In the genomic region with DNA sequence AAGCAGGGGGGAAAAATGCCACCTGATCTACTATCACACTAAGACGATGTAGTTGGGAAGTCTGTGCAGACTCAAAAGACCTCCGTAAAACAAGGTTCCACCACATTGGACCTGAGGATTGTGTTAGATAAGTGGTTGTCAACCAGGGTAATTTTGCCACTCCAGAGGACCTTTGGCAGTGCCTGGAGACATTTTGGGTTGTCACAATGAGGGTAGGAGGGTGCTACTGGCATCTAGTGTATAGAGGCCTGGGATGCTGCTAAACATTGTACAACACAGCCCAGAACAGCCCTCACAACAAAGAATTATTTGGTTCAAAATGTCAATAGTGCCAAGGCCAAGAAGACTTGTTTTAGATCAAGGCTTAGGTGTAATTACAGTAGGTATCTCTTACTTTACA, we compare ENCODE assay signal across 15 cellular contexts. TPM values are rescaled to one million over a fixed set of nuclear protein-coding genes. Genes with fewer than 3 reads are reported as not detected.
DNase-seq lines count a peak whose midpoint lies in the region; ATAC-seq, FAIRE-seq and TF ChIP-seq lines count a peak whose summit lies in the region.
"Had no signal": no experiment of that assay in that cellular context is flagged by ENCODE, and none has a peak within 500 bp of the region (broad histone marks: within the 10 kb centered on the region; RNA-seq: fewer than 3 reads in every experiment).

No MANE protein-coding gene starts in this region.

- peaks cover 86% of the 10 kb centered on the region for H3K4me1 Mint-ChIP-seq in T-helper 1 cell treated with Interleukin-12 subunit alpha and Interleukin-12 subunit beta and Interleukin-4 antibody, amounts not matched to agents 30 μg/mL and 1 μg/mL, for 36 hours (ENCODE audit: low read depth)
- H3K4me1 Mint-ChIP-seq in activated T-helper 1 cell treated with anti-CD3 and anti-CD28 coated beads, Interleukin-12 subunit alpha, Interleukin-12 subunit beta, Interleukin-2, Interleukin-4 antibody, amounts not matched to agents 30 ng/mL and 10 ng/mL and 1 ng/mL, durations not matched to agents 14 hours and 24 hours and 36 hours (ENCODE audit: low read depth): peaks cover 98% of the 10 kb centered on the region
- H3K4me1 Mint-ChIP-seq in naive thymus-derived CD8-positive, alpha-beta T cell: peaks cover 31 to 67% (median 60%) of the 10 kb centered on the region in 4 donors
- H3K4me1 Mint-ChIP-seq: neural progenitor cell had no signal

- CTCF ChIA-PET in HEK293T (lab: Yijun Ruan, JAX): no interaction called here

- H3K27ac Mint-ChIP-seq in T-helper 1 cell treated with Interleukin-12 subunit alpha and Interleukin-12 subunit beta and Interleukin-4 antibody, amounts not matched to agents 30 μg/mL and 1 μg/mL, for 36 hours: peak overlapping the region; percentile 95
- H3K27ac Mint-ChIP-seq in activated T-helper 1 cell treated with anti-CD3 and anti-CD28 coated beads, Interleukin-12 subunit alpha, Interleukin-12 subunit beta, Interleukin-2, Interleukin-4 antibody, amounts not matched to agents 30 ng/mL and 10 ng/mL and 1 ng/mL, durations not matched to agents 14 hours and 24 hours and 36 hours: peak overlapping the region; percentile 98
- peak overlapping the region in 9 of 10 donors; percentile 60 to 97 (median 90) for H3K27ac Mint-ChIP-seq in naive thymus-derived CD8-positive, alpha-beta T cell
- H3K27ac Mint-ChIP-seq: neural progenitor cell had no signal

- intact Hi-C loops in activated T-helper 1 cell treated with anti-CD3 and anti-CD28 coated beads, Interleukin-12 subunit alpha, Interleukin-12 subunit beta, Interleukin-2, Interleukin-4 antibody, amounts not matched to agents 30 ng/mL and 10 ng/mL and 1 ng/mL, durations not matched to agents 14 hours and 24 hours and 36 hours (cut with micrococcal nuclease): loop anchor here (1.0 to 10.0 kb wide), 11 partner anchors 58 to 1365 kb away; partner anchors contain the start of genes ATG3, BTLA, CD200R1 and CD96

- H3K36me3 Mint-ChIP-seq in T-helper 1 cell treated with Interleukin-12 subunit alpha and Interleukin-12 subunit beta and Interleukin-4 antibody, amounts not matched to agents 30 μg/mL and 1 μg/mL, for 36 hours (ENCODE audit: low read depth): peaks cover 80% of the 10 kb centered on the region
- H3K36me3 Mint-ChIP-seq in activated T-helper 1 cell treated with anti-CD3 and anti-CD28 coated beads, Interleukin-12 subunit alpha, Interleukin-12 subunit beta, Interleukin-2, Interleukin-4 antibody, amounts not matched to agents 30 ng/mL and 10 ng/mL and 1 ng/mL, durations not matched to agents 14 hours and 24 hours and 36 hours (ENCODE audit: low read depth): peaks cover 60% of the 10 kb centered on the region
- H3K36me3 Mint-ChIP-seq in naive thymus-derived CD8-positive, alpha-beta T cell: peaks cover 18 to 82% (median 46%) of the 10 kb centered on the region in 3 donors
- H3K36me3 Mint-ChIP-seq: neural progenitor cell had no signal

- ATAC-seq in naive thymus-derived CD8-positive, alpha-beta T cell: peak; percentile 30 to 43

- FAIRE-seq in GM19239 (lab: Jason Lieb, UNC): peak; percentile 56
- FAIRE-seq: frontal cortex had no signal

- POLR2A ChIA-PET in naive thymus-derived CD8-positive, alpha-beta T cell (lab: Charles Lee): interaction anchor here (1.2 to 1.3 kb wide), 2 partner anchors 58 to 63 kb away, joined by 4 to 10 read pairs; no protein-coding TSS in a partner anchor
- POLR2A ChIA-PET in HEK293T (lab: Yijun Ruan, JAX): no interaction called here

- no peak overlapping the region for H3K4me3 Mint-ChIP-seq in T-helper 1 cell treated with Interleukin-12 subunit alpha and Interleukin-12 subunit beta and Interleukin-4 antibody, amounts not matched to agents 30 μg/mL and 1 μg/mL, for 36 hours
- peak overlapping the region; percentile 69 for H3K4me3 Mint-ChIP-seq in activated T-helper 1 cell treated with anti-CD3 and anti-CD28 coated beads, Interleukin-12 subunit alpha, Interleukin-12 subunit beta, Interleukin-2, Interleukin-4 antibody, amounts not matched to agents 30 ng/mL and 10 ng/mL and 1 ng/mL, durations not matched to agents 14 hours and 24 hours and 36 hours
- H3K4me3 Mint-ChIP-seq in naive thymus-derived CD8-positive, alpha-beta T cell: peak overlapping the region in 5 of 10 donors; percentile 0 to 80 (median 77)
- H3K4me3 Mint-ChIP-seq: neural progenitor cell had no signal

- no peaks in the 10 kb centered on the region for H3K27me3 Mint-ChIP-seq in T-helper 1 cell treated with Interleukin-12 subunit alpha and Interleukin-12 subunit beta and Interleukin-4 antibody, amounts not matched to agents 30 μg/mL and 1 μg/mL, for 36 hours (ENCODE audit: low read depth)
- no peaks in the 10 kb centered on the region for H3K27me3 Mint-ChIP-seq in activated T-helper 1 cell treated with anti-CD3 and anti-CD28 coated beads, Interleukin-12 subunit alpha, Interleukin-12 subunit beta, Interleukin-2, Interleukin-4 antibody, amounts not matched to agents 30 ng/mL and 10 ng/mL and 1 ng/mL, durations not matched to agents 14 hours and 24 hours and 36 hours (ENCODE audit: insufficient read depth)
- H3K27me3 Mint-ChIP-seq in naive thymus-derived CD8-positive, alpha-beta T cell: no peaks in the 10 kb centered on the region

- no peak for DNase-seq in T-helper 1 cell
- DNase-seq in GM19239 (ENCODE audit: insufficient read length, low spot score): no peak
- no peak for DNase-seq in activated T-helper 1 cell treated with anti-CD3 and anti-CD28 coated beads, Interleukin-12 subunit alpha, Interleukin-12 subunit beta, Interleukin-2, Interleukin-4 antibody, amounts not matched to agents 30 ng/mL and 10 ng/mL and 1 ng/mL, durations not matched to agents 14 hours and 24 hours and 36 hours (ENCODE audit: low spot score)
- DNase-seq in naive thymus-derived CD8-positive, alpha-beta T cell: no peak
- DNase-seq in HEK293T (ENCODE audit: extremely low spot score): no peak
- DNase-seq in superior temporal gyrus (ENCODE audit: extremely low spot score): no peak
- no peak for DNase-seq in dermis blood vessel endothelial cell
- DNase-seq: activated CD4-positive, alpha-beta T cell treated with anti-CD3 and anti-CD28 coated beads, Interleukin-2, amount 50 U/mL, for 48 hours; H7; NCI-H1436 treated with DMSO at 0.1 percent for 48 hours; NCI-H345 had no signal

- no peaks in the 10 kb centered on the region for H3K9me3 Mint-ChIP-seq in T-helper 1 cell treated with Interleukin-12 subunit alpha and Interleukin-12 subunit beta and Interleukin-4 antibody, amounts not matched to agents 30 μg/mL and 1 μg/mL, for 36 hours
- peaks cover 4% of the 10 kb centered on the region for H3K9me3 Mint-ChIP-seq in activated T-helper 1 cell treated with anti-CD3 and anti-CD28 coated beads, Interleukin-12 subunit alpha, Interleukin-12 subunit beta, Interleukin-2, Interleukin-4 antibody, amounts not matched to agents 30 ng/mL and 10 ng/mL and 1 ng/mL, durations not matched to agents 14 hours and 24 hours and 36 hours
- no peaks in the 10 kb centered on the region for H3K9me3 Mint-ChIP-seq in naive thymus-derived CD8-positive, alpha-beta T cell
- H3K9me3 Mint-ChIP-seq: neural progenitor cell had no signal

TF ChIP-seq in HEK293T, 16 proteins besides CTCF, POLR2A, EP300 and RAD21:
- TF ChIP-seq SP1 (IDR thresholded peaks at IDR 0.05) (no peak), TARDBP (IDR thresholded peaks at IDR 0.05) (no peak), LEF1 (IDR thresholded peaks at IDR 0.05; ENCODE audit: borderline replicate concordance) (no peak), BHLHE40 (IDR thresholded peaks at IDR 0.05; ENCODE audit: borderline replicate concordance) (no peak), ZNF384 (IDR thresholded peaks at IDR 0.05) (no peak), PKNOX1 (IDR thresholded peaks at IDR 0.05) (no peak), FOXM1 (IDR thresholded peaks at IDR 0.05; ENCODE audit: borderline replicate concordance) (no peak), L3MBTL2 (conservative IDR thresholded peaks at IDR 0.05) (no peak), NFRKB (IDR thresholded peaks at IDR 0.05) (no peak), ARNT (IDR thresholded peaks at IDR 0.05) (no peak), FOXA1 (IDR thresholded peaks at IDR 0.05) (no peak), ELF4 (IDR thresholded peaks at IDR 0.05) (no peak), HDGF (IDR thresholded peaks at IDR 0.05; ENCODE audit: borderline replicate concordance) (no peak), SUZ12 (IDR thresholded peaks at IDR 0.05) (no peak), CTBP1 (IDR thresholded peaks at IDR 0.05; ENCODE audit: borderline replicate concordance) (no peak)
TF ChIP-seq in HEK293T: peak in this region for 0.

RNA-seq across cellular contexts. Expression of gene ZBED2, which starts 14.6 kb away (rescaled TPM):
- total RNA-seq in activated T-helper 1 cell treated with anti-CD3 and anti-CD28 coated beads, Interleukin-12 subunit alpha, Interleukin-12 subunit beta, Interleukin-2, Interleukin-4 antibody, amounts not matched to agents 30 ng/mL and 10 ng/mL and 1 ng/mL, durations not matched to agents 14 hours and 24 hours and 36 hours: 812 and 827 TPM in 2 replicates
- under 1 TPM in 1 of 2 experiments, not detected in 1; 0.16 TPM for total RNA-seq in naive thymus-derived CD8-positive, alpha-beta T cell
- 1 to 10 TPM in 2 of 3 donors, under 1 TPM in 1; 0.30 to 1.9 (median 1.1) TPM for polyA plus RNA-seq in naive thymus-derived CD8-positive, alpha-beta T cell
- total RNA-seq in dermis blood vessel endothelial cell: not detected in 2 replicates
- total RNA-seq: frontal cortex, H7, tibial nerve had no signal

Comparison
In these comparisons a context has a peak if more than half of its experiments do, and no peak if none do; other contexts are left out.
1. RNA of gene ZBED2, which starts 14.6 kb away (total RNA-seq): 812 to 827 TPM in activated T-helper 1 cell treated with anti-CD3 and anti-CD28 coated beads, Interleukin-12 subunit alpha, Interleukin-12 subunit beta, Interleukin-2, Interleukin-4 antibody, amounts not matched to agents 30 ng/mL and 10 ng/mL and 1 ng/mL, durations not matched to agents 14 hours and 24 hours and 36 hours; 0.16 TPM in naive thymus-derived CD8-positive, alpha-beta T cell and not detected in dermis blood vessel endothelial cell; every median in the first group is over 100 times any median in the second.
2. Peak in every context shown above with its lines, with median percentiles within 50 percentile points of each other: H3K27ac Mint-ChIP-seq.